16 cellular contexts compared by ENCODE assay signal in genomic region chr5:89584339-89584956, GRCh38.
DNase-seq lines count a peak whose midpoint lies in the region; TF ChIP-seq lines count a peak whose summit lies in the region.
"Had no signal": no experiment of that assay in that cellular context is flagged by ENCODE, and none has a peak within 500 bp of the region (broad histone marks: within the 10 kb centered on the region; RNA-seq: fewer than 3 reads in every experiment).

No MANE protein-coding gene starts in this region.

- intact Hi-C loops in posterior vena cava (cut with DNase I) = no loop called here

- no peak for TF ChIP-seq CTCF in HFF-Myc (IDR thresholded peaks at IDR 0.05; ENCODE audit: low read depth, low read length, missing control alignments)
- no peak for TF ChIP-seq CTCF in foreskin fibroblast (IDR thresholded peaks at IDR 0.05; ENCODE audit: low read depth, low read length)

- peak; percentile 16 for DNase-seq in AG08396 (ENCODE audit: low spot score)
- DNase-seq in HFF-Myc (ENCODE audit: extremely low read depth, low read depth) = peak; percentile 51
- DNase-seq in SHP77 treated with DMSO at 0.1 percent for 48 hours (lab: John Stamatoyannopoulos, UW) = peak; percentile 75
- peak; percentile 67 to 80 for DNase-seq in foreskin fibroblast
- no peak for DNase-seq in posterior vena cava (ENCODE audit: low spot score)
- DNase-seq in epidermal melanocyte (ENCODE audit: insufficient read length, low spot score) = no peak
- DNase-seq in putamen (ENCODE audit: low spot score) = no peak
- no peak for DNase-seq in HuH-7 (ENCODE audit: low spot score)
- DNase-seq: activated T-cell treated with anti-CD3 and anti-CD28 coated beads, Interleukin-2, amount 50 U/mL, for 1 hour; C1 segment of cervical spinal cord; NCI-H1048; OCI-M1; stimulated activated CD4-positive, alpha-beta T cell treated with anti-CD3 and anti-CD28 coated beads, Interleukin-2, amount 100 ng/mL, for 24 hours; stomach had no signal

- no peak overlapping the region for H3K4me3 ChIP-seq in HFF-Myc (replicated peaks; ENCODE audit: low read depth, low read length)
- no peak overlapping the region for H3K4me3 ChIP-seq in foreskin fibroblast (ENCODE audit: low read depth in 1 of 2, low read length in 2 of 2)
- H3K4me3 ChIP-seq: cardiac muscle cell, esophagus muscularis mucosa, stomach had no signal

Comparison
In these comparisons a context has a peak if more than half of its experiments do, and no peak if none do; other contexts are left out.
1. DNase-seq: peak in AG08396 (single experiment), HFF-Myc (single experiment), SHP77 treated with DMSO at 0.1 percent for 48 hours (single experiment) and foreskin fibroblast (2 of 2); none in posterior vena cava (single experiment), epidermal melanocyte (single experiment), putamen (single experiment) and HuH-7 (single experiment).